ENCODE assay signal across 17 cellular contexts in the genomic region with DNA sequence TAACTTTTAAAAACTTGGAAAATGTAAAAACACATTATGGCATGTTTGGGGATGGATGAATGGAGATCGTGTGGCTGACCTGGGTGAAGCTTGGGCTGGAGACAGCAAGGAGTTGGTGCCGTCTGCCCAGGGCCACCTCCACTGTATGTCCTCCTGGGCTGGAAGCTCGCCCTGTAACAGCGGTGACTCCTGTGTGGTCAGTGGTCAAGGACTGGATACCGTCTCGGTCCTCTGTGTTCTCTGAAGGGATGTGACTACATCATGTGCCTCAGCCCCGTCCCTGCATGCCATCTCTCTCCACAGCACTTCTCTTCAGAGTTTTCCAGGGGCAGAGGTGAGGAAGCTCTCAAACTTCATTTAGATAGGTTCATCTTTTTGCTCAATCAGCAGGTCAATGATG. TPM values are rescaled to one million over a fixed set of nuclear protein-coding genes. Genes with fewer than 3 reads are reported as not detected.
A peak's percentile ranks its signal among the peaks of the same experiment; 100 is the strongest.
DNase-seq lines count a peak whose midpoint lies in the region; ATAC-seq and TF ChIP-seq lines count a peak whose summit lies in the region.
"Had no signal": no experiment of that assay in that cellular context is flagged by ENCODE, and none has a peak within 500 bp of the region (broad histone marks: within the 10 kb centered on the region; RNA-seq: fewer than 3 reads in every experiment).

No MANE protein-coding gene starts in this region.

- H3K4me1 Mint-ChIP-seq in activated naive CD8-positive, alpha-beta T cell treated with anti-CD3 and anti-CD28 coated beads, Interleukin-2, amount 50 U/mL, for 24 hours, result peaks cover 25% of the 10 kb centered on the region
- H3K4me1 Mint-ChIP-seq in activated naive CD8-positive, alpha-beta T cell treated with anti-CD3 and anti-CD28 coated beads for 36 hours, result peaks cover 29% of the 10 kb centered on the region

- peak overlapping the region; percentile 34 for H3K4me3 Mint-ChIP-seq in activated naive CD8-positive, alpha-beta T cell treated with anti-CD3 and anti-CD28 coated beads, Interleukin-2, amount 50 U/mL, for 24 hours
- H3K4me3 Mint-ChIP-seq in activated naive CD8-positive, alpha-beta T cell treated with anti-CD3 and anti-CD28 coated beads for 36 hours, result no peak overlapping the region

- H3K9me3 Mint-ChIP-seq in activated naive CD8-positive, alpha-beta T cell treated with anti-CD3 and anti-CD28 coated beads, Interleukin-2, amount 50 U/mL, for 24 hours, result no peaks in the 10 kb centered on the region
- H3K9me3 Mint-ChIP-seq in activated naive CD8-positive, alpha-beta T cell treated with anti-CD3 and anti-CD28 coated beads for 36 hours, result no peaks in the 10 kb centered on the region

- H3K4me1 ChIP-seq in SJCRH30 (peaks cover 60% of the 10 kb centered on the region), lower lobe of right lung (peaks cover 77% of the 10 kb centered on the region), stomach smooth muscle (ENCODE audit: control insufficient read depth, insufficient read depth, low read length) (peaks cover 80% of the 10 kb centered on the region), stomach (peaks cover 50 to 98% (median 66%) of the 10 kb centered on the region in 4 donors)

- ATAC-seq in activated naive CD8-positive, alpha-beta T cell treated with anti-CD3 and anti-CD28 coated beads, Interleukin-2, amount 50 U/mL, for 24 hours, result no peak
- ATAC-seq in lower lobe of right lung, result no peak

- H3K27ac ChIP-seq in SJCRH30 (peak overlapping the region; percentile 62), lower lobe of right lung (no peak overlapping the region), stomach smooth muscle (ENCODE audit: low read length) (peak overlapping the region; percentile 73), stomach (peak overlapping the region in 2 of 5 donors; percentile 49 to 65)
- H3K27ac ChIP-seq: 22Rv1; BLaER1 treated with 17β-estradiol and CSF1 and Interleukin-3, amounts not matched to agents 10 nM and 100 nM had no signal

- no peaks in the 10 kb centered on the region for H3K27me3 ChIP-seq in SJCRH30
- H3K27me3 ChIP-seq in lower lobe of right lung (ENCODE audit: low read depth), result no peaks in the 10 kb centered on the region
- no peaks in the 10 kb centered on the region for H3K27me3 ChIP-seq in stomach smooth muscle (ENCODE audit: control insufficient read depth in 1 of 2, insufficient read depth in 2 of 2, low read length in 2 of 2)
- no peaks in the 10 kb centered on the region for H3K27me3 ChIP-seq in stomach
- H3K27me3 ChIP-seq: BLaER1 treated with 17β-estradiol and CSF1 and Interleukin-3, amounts not matched to agents 10 nM and 100 nM had no signal

- DNase-seq in activated naive CD8-positive, alpha-beta T cell treated with anti-CD3 and anti-CD28 coated beads, Interleukin-2, amount 50 U/mL, for 24 hours, result no peak
- no peak for DNase-seq in activated naive CD8-positive, alpha-beta T cell treated with anti-CD3 and anti-CD28 coated beads for 36 hours
- DNase-seq in SJCRH30 (no peak), lower lobe of right lung (peak; percentile 36), stomach (no peak), amygdala (lab: John Stamatoyannopoulos, UW) (no peak), nucleus accumbens (lab: John Stamatoyannopoulos, UW) (no peak)
- DNase-seq: DMS 273 treated with DMSO at 0.1 percent for 48 hours, EL, H7, NCI-H1436, NCI-H2029 treated with DMSO at 0.1 percent for 48 hours, NCI-H510A, SIG-M5 had no signal

- intact Hi-C loops in lower lobe of right lung (cut with DNase I), result no loop called here
- intact Hi-C loops in stomach (cut with DNase I; ENCODE audit: low total_unique reads), result no loop called here

- no peaks in the 10 kb centered on the region for H3K27me3 Mint-ChIP-seq in activated naive CD8-positive, alpha-beta T cell treated with anti-CD3 and anti-CD28 coated beads, Interleukin-2, amount 50 U/mL, for 24 hours
- no peaks in the 10 kb centered on the region for H3K27me3 Mint-ChIP-seq in activated naive CD8-positive, alpha-beta T cell treated with anti-CD3 and anti-CD28 coated beads for 36 hours

- no peak overlapping the region for H3K9ac ChIP-seq in stomach smooth muscle (ENCODE audit: low read length in 2 of 2)
- H3K9ac ChIP-seq: BLaER1 treated with 17β-estradiol and CSF1 and Interleukin-3, amounts not matched to agents 10 nM and 100 nM had no signal

- H3K4me3 ChIP-seq in SJCRH30 (no peak overlapping the region), lower lobe of right lung (no peak overlapping the region), stomach smooth muscle (ENCODE audit: low read length in 2 of 2) (peak overlapping the region in 1 of 2 donors; percentile 8), stomach (no peak overlapping the region)
- H3K4me3 ChIP-seq: BLaER1 treated with 17β-estradiol and CSF1 and Interleukin-3, amounts not matched to agents 10 nM and 100 nM had no signal

- H3K36me3 Mint-ChIP-seq in activated naive CD8-positive, alpha-beta T cell treated with anti-CD3 and anti-CD28 coated beads, Interleukin-2, amount 50 U/mL, for 24 hours (ENCODE audit: low read depth), result peaks cover 26% of the 10 kb centered on the region
- peaks cover 19% of the 10 kb centered on the region for H3K36me3 Mint-ChIP-seq in activated naive CD8-positive, alpha-beta T cell treated with anti-CD3 and anti-CD28 coated beads for 36 hours

- TF ChIP-seq POLR2A in stomach (IDR thresholded peaks at IDR 0.05), result no peak

- 93 to 98% (median 94%) methylated on average over 7 of the region's 7 CpGs for WGBS in stomach, 5 donors

- H3K9me3 ChIP-seq in SJCRH30 (replicated peaks) (no peaks in the 10 kb centered on the region), lower lobe of right lung (no peaks in the 10 kb centered on the region), stomach smooth muscle (ENCODE audit: control insufficient read depth in 2 of 2, low read length in 2 of 2) (no peaks in the 10 kb centered on the region), stomach (no peaks in the 10 kb centered on the region)
- H3K9me3 ChIP-seq: BLaER1 treated with 17β-estradiol and CSF1 and Interleukin-3, amounts not matched to agents 10 nM and 100 nM had no signal

- TF ChIP-seq CTCF in lower lobe of right lung (IDR thresholded peaks at IDR 0.05) (no peak), stomach (IDR thresholded peaks at IDR 0.05) (no peak)

- no peak for TF ChIP-seq EP300 in stomach (IDR thresholded peaks at IDR 0.05)

- no peak overlapping the region for H3K27ac Mint-ChIP-seq in activated naive CD8-positive, alpha-beta T cell treated with anti-CD3 and anti-CD28 coated beads, Interleukin-2, amount 50 U/mL, for 24 hours
- H3K27ac Mint-ChIP-seq in activated naive CD8-positive, alpha-beta T cell treated with anti-CD3 and anti-CD28 coated beads for 36 hours, result no peak overlapping the region

- H3K36me3 ChIP-seq in SJCRH30 (peaks cover 11% of the 10 kb centered on the region), lower lobe of right lung (peaks cover 40% of the 10 kb centered on the region), stomach smooth muscle (ENCODE audit: control insufficient read depth in 2 of 2, insufficient read depth in 2 of 2, low read length in 2 of 2) (peaks cover 3 to 5% of the 10 kb centered on the region in 2 donors), stomach (peaks cover 4 to 33% (median 17%) of the 10 kb centered on the region in 4 donors)

RNA-seq across cellular contexts. Expression of a gene that starts 9.5 kb away (rescaled TPM):
- total RNA-seq in activated naive CD8-positive, alpha-beta T cell treated with anti-CD3 and anti-CD28 coated beads for 36 hours, result 10 to 100 TPM; 23.8 to 26.5 TPM
- total RNA-seq in SJCRH30 (2014; rRNA removed; shearing (Covaris generic)), result 25.0 and 28.0 TPM in 2 replicates
- total RNA-seq in lower lobe of right lung (80.6 TPM), stomach (10 to 100 TPM; 10.1 to 91.1 (median 25.3) TPM)
- polyA plus RNA-seq in stomach, result 1 to 10 TPM; 2.3 to 3.7 (median 3.4) TPM
